2 cellular contexts compared by ENCODE assay signal in the genomic region with DNA sequence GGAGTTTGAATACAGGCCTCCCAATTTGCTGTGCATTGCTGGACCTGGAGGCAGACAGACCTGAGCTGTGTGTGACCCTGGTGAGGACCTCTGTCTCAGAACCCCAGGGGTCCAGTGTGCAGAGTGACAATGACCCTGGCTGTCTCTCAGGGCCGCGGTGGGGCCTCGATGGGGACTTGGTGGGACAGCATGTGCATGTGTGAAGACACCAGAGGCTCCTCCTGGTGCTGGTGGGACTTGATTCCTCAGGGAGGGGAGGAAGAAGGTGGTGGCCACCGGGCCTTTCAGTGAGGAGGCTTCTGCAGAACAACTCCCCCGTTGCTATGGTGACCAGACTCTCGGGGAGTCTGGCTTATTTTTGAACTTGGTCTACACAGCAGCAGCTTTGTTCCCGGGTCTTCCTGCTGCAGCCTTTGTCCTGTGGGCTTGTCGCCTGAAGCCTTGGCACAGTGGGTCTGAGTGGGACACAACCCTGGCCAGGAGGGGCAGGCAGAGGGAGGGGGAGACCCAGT.
TF ChIP-seq lines count a peak whose summit lies in the region.

No MANE protein-coding gene starts in this region.

TF ChIP-seq in IMR-90, 13 proteins besides CTCF, POLR2A, EP300 and RAD21:
- TF ChIP-seq CHD1 (IDR thresholded peaks at IDR 0.05; ENCODE audit: low read depth, low read length), result no peak
- no peak for TF ChIP-seq SMC3 (IDR thresholded peaks at IDR 0.05; ENCODE audit: low read depth, low read length)
- no peak for TF ChIP-seq MXI1 (IDR thresholded peaks at IDR 0.05; ENCODE audit: borderline replicate concordance, low read depth, low read length)
- TF ChIP-seq, protein P1, sequence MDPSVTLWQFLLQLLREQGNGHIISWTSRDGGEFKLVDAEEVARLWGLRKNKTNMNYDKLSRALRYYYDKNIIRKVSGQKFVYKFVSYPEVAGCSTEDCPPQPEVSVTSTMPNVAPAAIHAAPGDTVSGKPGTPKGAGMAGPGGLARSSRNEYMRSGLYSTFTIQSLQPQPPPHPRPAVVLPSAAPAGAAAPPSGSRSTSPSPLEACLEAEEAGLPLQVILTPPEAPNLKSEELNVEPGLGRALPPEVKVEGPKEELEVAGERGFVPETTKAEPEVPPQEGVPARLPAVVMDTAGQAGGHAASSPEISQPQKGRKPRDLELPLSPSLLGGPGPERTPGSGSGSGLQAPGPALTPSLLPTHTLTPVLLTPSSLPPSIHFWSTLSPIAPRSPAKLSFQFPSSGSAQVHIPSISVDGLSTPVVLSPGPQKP (IDR thresholded peaks at IDR 0.05; ENCODE audit: borderline replicate concordance, low read depth, low read length), result no peak

TF ChIP-seq in K562, 482 proteins besides CTCF, POLR2A, EP300 and RAD21:
- no peak for TF ChIP-seq SP2 (IDR thresholded peaks at IDR 0.05; ENCODE audit: extremely low read depth, low read depth, low read length, poor library complexity, severe bottlenecking)
- peak; percentile 76 for TF ChIP-seq RFX1 (IDR thresholded peaks at IDR 0.05)
- TF ChIP-seq, protein P2, sequence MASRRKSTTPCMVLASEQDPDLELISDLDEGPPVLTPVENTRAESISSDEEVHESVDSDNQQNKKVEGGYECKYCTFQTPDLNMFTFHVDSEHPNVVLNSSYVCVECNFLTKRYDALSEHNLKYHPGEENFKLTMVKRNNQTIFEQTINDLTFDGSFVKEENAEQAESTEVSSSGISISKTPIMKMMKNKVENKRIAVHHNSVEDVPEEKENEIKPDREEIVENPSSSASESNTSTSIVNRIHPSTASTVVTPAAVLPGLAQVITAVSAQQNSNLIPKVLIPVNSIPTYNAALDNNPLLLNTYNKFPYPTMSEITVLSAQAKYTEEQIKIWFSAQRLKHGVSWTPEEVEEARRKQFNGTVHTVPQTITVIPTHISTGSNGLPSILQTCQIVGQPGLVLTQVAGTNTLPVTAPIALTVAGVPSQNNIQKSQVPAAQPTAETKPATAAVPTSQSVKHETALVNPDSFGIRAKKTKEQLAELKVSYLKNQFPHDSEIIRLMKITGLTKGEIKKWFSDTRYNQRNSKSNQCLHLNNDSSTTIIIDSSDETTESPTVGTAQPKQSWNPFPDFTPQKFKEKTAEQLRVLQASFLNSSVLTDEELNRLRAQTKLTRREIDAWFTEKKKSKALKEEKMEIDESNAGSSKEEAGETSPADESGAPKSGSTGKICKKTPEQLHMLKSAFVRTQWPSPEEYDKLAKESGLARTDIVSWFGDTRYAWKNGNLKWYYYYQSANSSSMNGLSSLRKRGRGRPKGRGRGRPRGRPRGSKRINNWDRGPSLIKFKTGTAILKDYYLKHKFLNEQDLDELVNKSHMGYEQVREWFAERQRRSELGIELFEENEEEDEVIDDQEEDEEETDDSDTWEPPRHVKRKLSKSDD (conservative IDR thresholded peaks at IDR 0.05; ENCODE audit: low read length), result no peak
- TF ChIP-seq ZNF696 (CRISPR knock-in tag; conservative IDR thresholded peaks at IDR 0.05), result no peak
- no peak for TF ChIP-seq TAF7 (tag; IDR thresholded peaks at IDR 0.05)
- no peak for TF ChIP-seq CCNT2 (IDR thresholded peaks at IDR 0.05; ENCODE audit: borderline replicate concordance, extremely low read depth, insufficient read length, low read depth, low read length)
- no peak for TF ChIP-seq PTRF (tag; IDR thresholded peaks at IDR 0.05)
